ENCODE assay signal across 3 cellular contexts in genomic region chr2:110482697-110483096, GRCh38. TPM values are rescaled to one million over a fixed set of nuclear protein-coding genes. Genes with fewer than 3 reads are reported as not detected.
"Had no signal": no experiment of that assay in that cellular context is flagged by ENCODE, and none has a peak within 500 bp of the region (broad histone marks: within the 10 kb centered on the region; RNA-seq: fewer than 3 reads in every experiment).

No MANE protein-coding gene starts in this region.

RNA-seq across cellular contexts. Expression of gene LIMS4, which starts 10.1 kb away (rescaled TPM):
- total RNA-seq: activated CD4-positive, alpha-beta T cell treated with anti-CD3 and anti-CD28 coated beads, Interleukin-2, amount 10 ng/mL, durations not matched to agents 24 days and 14 days; activated CD4-positive, alpha-beta T cell treated with anti-CD3 and anti-CD28 coated beads, Interleukin-2, amount 10 ng/mL, durations not matched to agents 7 days and 5 days; WTC11 had no signal
